In the genomic region with DNA sequence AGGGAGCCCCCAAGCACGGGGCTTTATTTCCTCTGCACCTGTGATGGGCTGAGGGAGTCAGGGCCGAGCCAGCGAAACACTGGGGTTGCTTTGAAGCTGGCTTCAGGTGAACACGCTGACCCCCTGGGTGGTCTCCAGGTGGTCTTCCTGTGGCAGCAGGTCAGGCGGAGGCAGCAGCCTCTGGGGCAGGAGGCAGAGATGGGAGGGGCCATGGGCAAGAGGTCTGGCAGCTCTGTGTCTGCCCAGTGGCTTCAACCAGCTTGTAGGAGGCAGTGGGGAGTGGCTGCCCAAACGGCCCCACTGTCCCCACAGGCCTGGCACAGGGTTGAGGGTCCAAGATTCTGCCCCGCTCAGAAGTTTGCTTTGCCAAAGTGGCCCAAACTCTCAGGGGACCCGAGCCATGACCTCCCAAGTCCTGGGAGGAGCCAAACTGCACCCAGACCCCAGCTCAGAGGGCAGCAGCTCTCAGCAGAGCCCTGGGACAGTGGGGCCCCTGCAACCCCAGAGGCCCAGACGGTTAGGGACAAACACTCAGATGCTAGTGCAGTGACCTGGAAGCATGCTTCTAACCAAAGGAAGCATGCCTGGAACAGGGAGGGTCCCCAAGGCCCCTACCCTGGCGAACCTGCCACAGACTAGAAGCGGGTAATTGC, we compare ENCODE assay signal across 18 cellular contexts. TPM values are rescaled to one million over a fixed set of nuclear protein-coding genes. Genes with fewer than 3 reads are reported as not detected.
DNase-seq lines count a peak whose midpoint lies in the region; ATAC-seq and TF ChIP-seq lines count a peak whose summit lies in the region.
"Had no signal": no experiment of that assay in that cellular context is flagged by ENCODE, and none has a peak within 500 bp of the region (broad histone marks: within the 10 kb centered on the region; RNA-seq: fewer than 3 reads in every experiment).

No MANE protein-coding gene starts in this region.

- no peak overlapping the region for H3K4me3 Mint-ChIP-seq in CD14-positive monocyte
- H3K4me3 Mint-ChIP-seq: CD8-positive, alpha-beta T cell had no signal

- ATAC-seq in left ventricle myocardium superior (no peak), HG03139 (IDR thresholded peaks at IDR 0.05; ENCODE audit: unreplicated experiment) (no peak), HG03442 (IDR thresholded peaks at IDR 0.05; ENCODE audit: unreplicated experiment) (no peak)
- ATAC-seq: CD8-positive, alpha-beta T cell had no signal

- TF ChIP-seq POLR2A in sigmoid colon (IDR thresholded peaks at IDR 0.05): no peak

- peak overlapping the region; percentile 79 to 98 (median 94) for H3K4me2 ChIP-seq in BLaER1 treated with 17β-estradiol and CSF1 and Interleukin-3, amounts not matched to agents 10 nM and 100 nM

- H3K27me3 Mint-ChIP-seq in CD14-positive monocyte (ENCODE audit: low read depth in 3 of 3): peaks cover 4 to 5% (median 4%) of the 10 kb centered on the region in 3 donors

- peaks cover 0 to 4% (median 0%) of the 10 kb centered on the region in 11 experiments; a peak in 1 of 22 replicates for H3K36me3 ChIP-seq in BLaER1 treated with 17β-estradiol and CSF1 and Interleukin-3, amounts not matched to agents 10 nM and 100 nM
- H3K36me3 ChIP-seq in sigmoid colon: peaks cover 0 to 7% (median 0%) of the 10 kb centered on the region in 4 donors
- H3K36me3 ChIP-seq: SJSA1 had no signal

- intact Hi-C loops in left ventricle myocardium superior (cut with micrococcal nuclease) (no loop called here), sigmoid colon (cut with DNase I) (no loop called here), CD14-positive monocyte (cut with micrococcal nuclease) (no loop called here)

- H3K9ac ChIP-seq in BLaER1 treated with 17β-estradiol and CSF1 and Interleukin-3, amounts not matched to agents 10 nM and 100 nM: peak overlapping the region in 4 of 11 experiments; percentile 8 to 79 (median 21); a peak in 7 of 22 replicates

- peaks cover 0 to 41% (median 0%) of the 10 kb centered on the region in 11 experiments; a peak in 6 of 22 replicates for H3K27me3 ChIP-seq in BLaER1 treated with 17β-estradiol and CSF1 and Interleukin-3, amounts not matched to agents 10 nM and 100 nM
- H3K27me3 ChIP-seq in sigmoid colon: no peaks in the 10 kb centered on the region

- H4K20me1 ChIP-seq in BLaER1 treated with 17β-estradiol and CSF1 and Interleukin-3, amounts not matched to agents 10 nM and 100 nM: no peaks in the 10 kb centered on the region

- peaks cover 58 to 76% (median 74%) of the 10 kb centered on the region in 10 experiments for H3K4me1 ChIP-seq in BLaER1 treated with 17β-estradiol and CSF1 and Interleukin-3, amounts not matched to agents 10 nM and 100 nM
- H3K4me1 ChIP-seq in sigmoid colon: peaks cover 0 to 75% (median 62%) of the 10 kb centered on the region in 4 donors
- H3K4me1 ChIP-seq: SJSA1 had no signal

- H3K27ac ChIP-seq in BLaER1 treated with 17β-estradiol and CSF1 and Interleukin-3, amounts not matched to agents 10 nM and 100 nM: no peak overlapping the region
- H3K27ac ChIP-seq in RWPE1 (peak overlapping the region; percentile 1; the same call in 1 of the 2 replicates), sigmoid colon (peak overlapping the region in 3 of 4 donors; percentile 80 to 96 (median 96))
- H3K27ac ChIP-seq: HL-60, SJSA1 had no signal

- POLR2A ChIA-PET in RWPE1 (lab: Yijun Ruan, JAX; ENCODE audit: low non-redundant PET): no interaction called here

- no peak for TF ChIP-seq CTCF in RWPE1 (conservative IDR thresholded peaks at IDR 0.05; ENCODE audit: low read depth)
- no peak for TF ChIP-seq CTCF in sigmoid colon (IDR thresholded peaks at IDR 0.05)
- TF ChIP-seq CTCF in CD14-positive monocyte (IDR thresholded peaks at IDR 0.05): no peak

- DNase-seq in RWPE1 (ENCODE audit: low spot score) (no peak), left ventricle myocardium superior (peak; percentile 10), sigmoid colon (peak; percentile 65), CD14-positive monocyte (ENCODE audit: low spot score) (no peak)
- DNase-seq: DMS79, H7, MV-4-11, NCI-H1436, NCI-H2029 treated with DMSO at 0.1 percent for 48 hours, NCI-H2171 treated with DMSO at 0.1 percent for 48 hours, NCI-H748 treated with DMSO at 0.1 percent for 48 hours, OCI-M1 had no signal

- WGBS in sigmoid colon, 2 donors: 55 to 62% methylated on average over 11 of the region's 11 CpGs

- no peak overlapping the region for H3K27ac Mint-ChIP-seq in CD14-positive monocyte
- H3K27ac Mint-ChIP-seq: CD8-positive, alpha-beta T cell had no signal

- peaks cover 20 to 35% (median 28%) of the 10 kb centered on the region in 7 donors for H3K9me3 Mint-ChIP-seq in CD14-positive monocyte

- H3K4me3 ChIP-seq in BLaER1 treated with 17β-estradiol and CSF1 and Interleukin-3, amounts not matched to agents 10 nM and 100 nM: peak overlapping the region in 1 of 10 experiments; percentile 29; a peak in 3 of 20 replicates
- no peak overlapping the region for H3K4me3 ChIP-seq in sigmoid colon
- H3K4me3 ChIP-seq: SJSA1 had no signal

- TF ChIP-seq EP300 in sigmoid colon (IDR thresholded peaks at IDR 0.05): no peak

- H3K4me1 Mint-ChIP-seq in CD14-positive monocyte: peaks cover 34% of the 10 kb centered on the region

- CTCF ChIA-PET in RWPE1 (lab: Yijun Ruan, JAX): interaction anchor here (0.6 to 1.4 kb wide), 6 partner anchors 9 to 29 kb away, joined by 3 to 7 read pairs (median 3); a partner anchor contains a TSS

- H3K36me3 Mint-ChIP-seq in CD14-positive monocyte: peaks cover 27 to 41% of the 10 kb centered on the region in 2 donors

- H3K9me3 ChIP-seq in BLaER1 treated with 17β-estradiol and CSF1 and Interleukin-3, amounts not matched to agents 10 nM and 100 nM (replicated peaks in 1 of 11): peaks cover 25 to 33% (median 27%) of the 10 kb centered on the region in 11 experiments
- H3K9me3 ChIP-seq in sigmoid colon: peaks cover 0 to 12% (median 1%) of the 10 kb centered on the region in 4 donors

RNA-seq across cellular contexts. Expression of a gene that starts 15.3 kb away (rescaled TPM):
- total RNA-seq in left ventricle myocardium superior: not detected
- 10 to 100 TPM in 3 of 4 donors, 1 to 10 TPM in 1; 5.4 to 54.0 (median 27.6) TPM for total RNA-seq in sigmoid colon
- polyA plus RNA-seq in sigmoid colon: 1 to 10 TPM in 1 of 3 donors, under 1 TPM in 1, not detected in 1; 0.60 to 1.4 TPM
- under 1 TPM; 0.35 to 0.40 TPM for polyA plus RNA-seq in CD14-positive monocyte
- total RNA-seq: CD8-positive, alpha-beta T cell; SJSA1 had no signal

Comparison
In these comparisons a context has a peak if more than half of its experiments do, and no peak if none do; other contexts are left out.
1. H3K27ac ChIP-seq: peak in RWPE1 (single experiment) and sigmoid colon (3 of 4); none in BLaER1 treated with 17β-estradiol and CSF1 and Interleukin-3, amounts not matched to agents 10 nM and 100 nM (0 of 11).
2. DNase-seq: peak in left ventricle myocardium superior (single experiment) and sigmoid colon (single experiment); none in RWPE1 (single experiment) and CD14-positive monocyte (single experiment).